ENCODE assay signal across 1 cellular context in the genomic region with DNA sequence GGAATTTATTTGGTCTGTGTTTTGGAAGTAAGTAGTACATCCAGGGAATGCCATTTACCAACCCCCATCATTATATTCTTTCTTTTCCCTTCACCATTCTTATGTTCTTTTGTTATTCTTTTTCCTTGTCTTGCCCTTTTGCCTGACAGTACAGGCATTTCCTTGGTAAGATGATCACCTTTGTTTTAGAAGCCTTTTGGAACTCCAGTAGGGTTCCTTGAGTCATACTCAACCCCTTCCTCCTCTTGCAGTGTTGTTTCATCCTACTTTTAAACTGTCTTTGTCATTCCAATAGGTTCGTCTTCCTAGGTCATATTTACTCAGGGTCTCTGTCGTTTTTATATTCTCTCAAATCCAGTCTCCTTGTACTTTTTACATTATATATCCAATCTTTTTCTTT.
TF ChIP-seq lines count a peak whose summit lies in the region.

No MANE protein-coding gene starts in this region.

TF ChIP-seq in GM23338, 12 proteins besides CTCF, POLR2A, EP300 and RAD21 (continued from another document):
- TF ChIP-seq, protein P1, sequence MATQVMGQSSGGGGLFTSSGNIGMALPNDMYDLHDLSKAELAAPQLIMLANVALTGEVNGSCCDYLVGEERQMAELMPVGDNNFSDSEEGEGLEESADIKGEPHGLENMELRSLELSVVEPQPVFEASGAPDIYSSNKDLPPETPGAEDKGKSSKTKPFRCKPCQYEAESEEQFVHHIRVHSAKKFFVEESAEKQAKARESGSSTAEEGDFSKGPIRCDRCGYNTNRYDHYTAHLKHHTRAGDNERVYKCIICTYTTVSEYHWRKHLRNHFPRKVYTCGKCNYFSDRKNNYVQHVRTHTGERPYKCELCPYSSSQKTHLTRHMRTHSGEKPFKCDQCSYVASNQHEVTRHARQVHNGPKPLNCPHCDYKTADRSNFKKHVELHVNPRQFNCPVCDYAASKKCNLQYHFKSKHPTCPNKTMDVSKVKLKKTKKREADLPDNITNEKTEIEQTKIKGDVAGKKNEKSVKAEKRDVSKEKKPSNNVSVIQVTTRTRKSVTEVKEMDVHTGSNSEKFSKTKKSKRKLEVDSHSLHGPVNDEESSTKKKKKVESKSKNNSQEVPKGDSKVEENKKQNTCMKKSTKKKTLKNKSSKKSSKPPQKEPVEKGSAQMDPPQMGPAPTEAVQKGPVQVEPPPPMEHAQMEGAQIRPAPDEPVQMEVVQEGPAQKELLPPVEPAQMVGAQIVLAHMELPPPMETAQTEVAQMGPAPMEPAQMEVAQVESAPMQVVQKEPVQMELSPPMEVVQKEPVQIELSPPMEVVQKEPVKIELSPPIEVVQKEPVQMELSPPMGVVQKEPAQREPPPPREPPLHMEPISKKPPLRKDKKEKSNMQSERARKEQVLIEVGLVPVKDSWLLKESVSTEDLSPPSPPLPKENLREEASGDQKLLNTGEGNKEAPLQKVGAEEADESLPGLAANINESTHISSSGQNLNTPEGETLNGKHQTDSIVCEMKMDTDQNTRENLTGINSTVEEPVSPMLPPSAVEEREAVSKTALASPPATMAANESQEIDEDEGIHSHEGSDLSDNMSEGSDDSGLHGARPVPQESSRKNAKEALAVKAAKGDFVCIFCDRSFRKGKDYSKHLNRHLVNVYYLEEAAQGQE (IDR thresholded peaks at IDR 0.05; ENCODE audit: unreplicated experiment), result no peak
- TF ChIP-seq, protein P2, sequence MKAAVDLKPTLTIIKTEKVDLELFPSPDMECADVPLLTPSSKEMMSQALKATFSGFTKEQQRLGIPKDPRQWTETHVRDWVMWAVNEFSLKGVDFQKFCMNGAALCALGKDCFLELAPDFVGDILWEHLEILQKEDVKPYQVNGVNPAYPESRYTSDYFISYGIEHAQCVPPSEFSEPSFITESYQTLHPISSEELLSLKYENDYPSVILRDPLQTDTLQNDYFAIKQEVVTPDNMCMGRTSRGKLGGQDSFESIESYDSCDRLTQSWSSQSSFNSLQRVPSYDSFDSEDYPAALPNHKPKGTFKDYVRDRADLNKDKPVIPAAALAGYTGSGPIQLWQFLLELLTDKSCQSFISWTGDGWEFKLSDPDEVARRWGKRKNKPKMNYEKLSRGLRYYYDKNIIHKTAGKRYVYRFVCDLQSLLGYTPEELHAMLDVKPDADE (IDR thresholded peaks at IDR 0.05), result no peak
- TF ChIP-seq EZH2 (IDR thresholded peaks at IDR 0.05; ENCODE audit: low read depth, unreplicated experiment) (no peak), ZNF331 (CRISPR knock-in tag; IDR thresholded peaks at IDR 0.05; ENCODE audit: low read depth) (no peak), NANOG (IDR thresholded peaks at IDR 0.05; ENCODE audit: borderline replicate concordance) (no peak)
- TF ChIP-seq, protein P3, sequence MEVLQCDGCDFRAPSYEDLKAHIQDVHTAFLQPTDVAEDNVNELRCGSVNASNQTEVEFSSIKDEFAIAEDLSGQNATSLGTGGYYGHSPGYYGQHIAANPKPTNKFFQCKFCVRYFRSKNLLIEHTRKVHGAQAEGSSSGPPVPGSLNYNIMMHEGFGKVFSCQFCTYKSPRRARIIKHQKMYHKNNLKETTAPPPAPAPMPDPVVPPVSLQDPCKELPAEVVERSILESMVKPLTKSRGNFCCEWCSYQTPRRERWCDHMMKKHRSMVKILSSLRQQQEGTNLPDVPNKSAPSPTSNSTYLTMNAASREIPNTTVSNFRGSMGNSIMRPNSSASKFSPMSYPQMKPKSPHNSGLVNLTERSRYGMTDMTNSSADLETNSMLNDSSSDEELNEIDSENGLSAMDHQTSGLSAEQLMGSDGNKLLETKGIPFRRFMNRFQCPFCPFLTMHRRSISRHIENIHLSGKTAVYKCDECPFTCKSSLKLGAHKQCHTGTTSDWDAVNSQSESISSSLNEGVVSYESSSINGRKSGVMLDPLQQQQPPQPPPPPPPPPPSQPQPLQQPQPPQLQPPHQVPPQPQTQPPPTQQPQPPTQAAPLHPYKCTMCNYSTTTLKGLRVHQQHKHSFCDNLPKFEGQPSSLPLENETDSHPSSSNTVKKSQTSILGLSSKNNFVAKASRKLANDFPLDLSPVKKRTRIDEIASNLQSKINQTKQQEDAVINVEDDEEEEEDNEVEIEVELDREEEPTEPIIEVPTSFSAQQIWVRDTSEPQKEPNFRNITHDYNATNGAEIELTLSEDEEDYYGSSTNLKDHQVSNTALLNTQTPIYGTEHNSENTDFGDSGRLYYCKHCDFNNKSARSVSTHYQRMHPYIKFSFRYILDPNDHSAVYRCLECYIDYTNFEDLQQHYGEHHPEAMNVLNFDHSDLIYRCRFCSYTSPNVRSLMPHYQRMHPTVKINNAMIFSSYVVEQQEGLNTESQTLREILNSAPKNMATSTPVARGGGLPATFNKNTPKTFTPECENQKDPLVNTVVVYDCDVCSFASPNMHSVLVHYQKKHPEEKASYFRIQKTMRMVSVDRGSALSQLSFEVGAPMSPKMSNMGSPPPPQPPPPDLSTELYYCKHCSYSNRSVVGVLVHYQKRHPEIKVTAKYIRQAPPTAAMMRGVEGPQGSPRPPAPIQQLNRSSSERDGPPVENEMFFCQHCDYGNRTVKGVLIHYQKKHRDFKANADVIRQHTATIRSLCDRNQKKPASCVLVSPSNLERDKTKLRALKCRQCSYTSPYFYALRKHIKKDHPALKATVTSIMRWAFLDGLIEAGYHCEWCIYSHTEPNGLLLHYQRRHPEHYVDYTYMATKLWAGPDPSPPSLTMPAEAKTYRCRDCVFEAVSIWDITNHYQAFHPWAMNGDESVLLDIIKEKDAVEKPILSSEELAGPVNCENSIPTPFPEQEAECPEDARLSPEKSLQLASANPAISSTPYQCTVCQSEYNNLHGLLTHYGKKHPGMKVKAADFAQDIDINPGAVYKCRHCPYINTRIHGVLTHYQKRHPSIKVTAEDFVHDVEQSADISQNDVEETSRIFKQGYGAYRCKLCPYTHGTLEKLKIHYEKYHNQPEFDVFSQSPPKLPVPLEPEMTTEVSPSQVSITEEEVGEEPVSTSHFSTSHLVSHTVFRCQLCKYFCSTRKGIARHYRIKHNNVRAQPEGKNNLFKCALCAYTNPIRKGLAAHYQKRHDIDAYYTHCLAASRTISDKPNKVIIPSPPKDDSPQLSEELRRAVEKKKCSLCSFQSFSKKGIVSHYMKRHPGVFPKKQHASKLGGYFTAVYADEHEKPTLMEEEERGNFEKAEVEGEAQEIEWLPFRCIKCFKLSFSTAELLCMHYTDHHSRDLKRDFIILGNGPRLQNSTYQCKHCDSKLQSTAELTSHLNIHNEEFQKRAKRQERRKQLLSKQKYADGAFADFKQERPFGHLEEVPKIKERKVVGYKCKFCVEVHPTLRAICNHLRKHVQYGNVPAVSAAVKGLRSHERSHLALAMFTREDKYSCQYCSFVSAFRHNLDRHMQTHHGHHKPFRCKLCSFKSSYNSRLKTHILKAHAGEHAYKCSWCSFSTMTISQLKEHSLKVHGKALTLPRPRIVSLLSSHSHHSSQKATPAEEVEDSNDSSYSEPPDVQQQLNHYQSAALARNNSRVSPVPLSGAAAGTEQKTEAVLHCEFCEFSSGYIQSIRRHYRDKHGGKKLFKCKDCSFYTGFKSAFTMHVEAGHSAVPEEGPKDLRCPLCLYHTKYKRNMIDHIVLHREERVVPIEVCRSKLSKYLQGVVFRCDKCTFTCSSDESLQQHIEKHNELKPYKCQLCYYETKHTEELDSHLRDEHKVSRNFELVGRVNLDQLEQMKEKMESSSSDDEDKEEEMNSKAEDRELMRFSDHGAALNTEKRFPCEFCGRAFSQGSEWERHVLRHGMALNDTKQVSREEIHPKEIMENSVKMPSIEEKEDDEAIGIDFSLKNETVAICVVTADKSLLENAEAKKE (CRISPR knock-in tag; IDR thresholded peaks at IDR 0.05), result no peak
